Comparison of ENCODE assay signal across 29 cellular contexts in genomic region chr22:16970446-16970845, GRCh38. TPM values are rescaled to one million over a fixed set of nuclear protein-coding genes. Genes with fewer than 3 reads are reported as not detected.
DNase-seq lines count a peak whose midpoint lies in the region; ATAC-seq lines count a peak whose summit lies in the region.
"Had no signal": no experiment of that assay in that cellular context is flagged by ENCODE, and none has a peak within 500 bp of the region (broad histone marks: within the 10 kb centered on the region; RNA-seq: fewer than 3 reads in every experiment).

No MANE protein-coding gene starts in this region.

- no peaks in the 10 kb centered on the region for H3K36me3 Mint-ChIP-seq in activated T-helper 2 cell treated with anti-CD3 and anti-CD28 coated beads, Interferon-gamma antibody, Interleukin-2, Interleukin-4, amounts not matched to agents 10 μg/mL and 5 μg/mL and 100 μg/mL, durations not matched to agents 14 hours and 24 hours and 36 hours (ENCODE audit: low read depth)
- H3K36me3 Mint-ChIP-seq: CD8-positive, alpha-beta T cell; memory B cell had no signal

- no peak overlapping the region for H3K27ac Mint-ChIP-seq in activated T-helper 2 cell treated with anti-CD3 and anti-CD28 coated beads, Interferon-gamma antibody, Interleukin-2, Interleukin-4, amounts not matched to agents 10 μg/mL and 5 μg/mL and 100 μg/mL, durations not matched to agents 14 hours and 24 hours and 36 hours
- H3K27ac Mint-ChIP-seq: CD8-positive, alpha-beta T cell; memory B cell; progenitor cell of endocrine pancreas had no signal

- peaks cover 7% of the 10 kb centered on the region for H3K4me1 Mint-ChIP-seq in activated T-helper 2 cell treated with anti-CD3 and anti-CD28 coated beads, Interferon-gamma antibody, Interleukin-2, Interleukin-4, amounts not matched to agents 10 μg/mL and 5 μg/mL and 100 μg/mL, durations not matched to agents 14 hours and 24 hours and 36 hours (ENCODE audit: low read depth)
- H3K4me1 Mint-ChIP-seq: memory B cell had no signal

- DNase-seq in NCI-H510A treated with DMSO at 0.1 percent for 48 hours (lab: John Stamatoyannopoulos, UW) (peak; percentile 22), NCI-H510A (lab: John Stamatoyannopoulos, UW) (no peak), NK-92 (lab: John Stamatoyannopoulos, UW; ENCODE audit: unreplicated experiment) (no peak), NCI-H345 (lab: John Stamatoyannopoulos, UW) (no peak)
- DNase-seq in stimulated activated CD4-positive, alpha-beta T cell treated with anti-CD3 and anti-CD28 coated beads, Interleukin-15, amount 100 ng/mL, for 24 hours = peak; percentile 12
- DNase-seq in stimulated activated CD4-positive, alpha-beta T cell treated with anti-CD3 and anti-CD28 coated beads, Interleukin-4, amount 100 ng/mL, for 24 hours = no peak
- peak; percentile 7 for DNase-seq in activated T-helper 2 cell treated with anti-CD3 and anti-CD28 coated beads, Interferon-gamma antibody, Interleukin-2, Interleukin-4, amounts not matched to agents 10 μg/mL and 5 μg/mL and 100 μg/mL, durations not matched to agents 14 hours and 24 hours and 36 hours (ENCODE audit: low spot score)
- DNase-seq: 8988T; CD8-positive, alpha-beta T cell; DMS79 treated with DMSO at 0.1 percent for 48 hours; effector CD8-positive, alpha-beta T cell; erythroblast; head of caudate nucleus; left cardiac atrium; NCI-H1105; NCI-H2029 treated with DMSO at 0.1 percent for 48 hours; NCI-H2227 treated with DMSO at 0.1 percent for 48 hours; NCI-H82; sigmoid colon; stimulated activated CD8-positive, alpha-beta memory T cell treated with anti-CD3 and anti-CD28 coated beads, Interleukin-4, amount 100 ng/mL, for 48 hours; T1000; transverse colon had no signal

- peaks cover 4% of the 10 kb centered on the region for H3K27me3 Mint-ChIP-seq in activated T-helper 2 cell treated with anti-CD3 and anti-CD28 coated beads, Interferon-gamma antibody, Interleukin-2, Interleukin-4, amounts not matched to agents 10 μg/mL and 5 μg/mL and 100 μg/mL, durations not matched to agents 14 hours and 24 hours and 36 hours (ENCODE audit: low read depth)
- H3K27me3 Mint-ChIP-seq: progenitor cell of endocrine pancreas had no signal

- H3K4me3 Mint-ChIP-seq in activated T-helper 2 cell treated with anti-CD3 and anti-CD28 coated beads, Interferon-gamma antibody, Interleukin-2, Interleukin-4, amounts not matched to agents 10 μg/mL and 5 μg/mL and 100 μg/mL, durations not matched to agents 14 hours and 24 hours and 36 hours (ENCODE audit: low read depth) = no peak overlapping the region
- H3K4me3 Mint-ChIP-seq: CD8-positive, alpha-beta T cell; memory B cell had no signal

- no peak for ATAC-seq in HG03439 (IDR thresholded peaks at IDR 0.05; ENCODE audit: unreplicated experiment)
- ATAC-seq: CD8-positive, alpha-beta T cell; GM12878; left cardiac atrium; Right ventricle myocardium inferior had no signal

- no peaks in the 10 kb centered on the region for H3K9me3 Mint-ChIP-seq in activated T-helper 2 cell treated with anti-CD3 and anti-CD28 coated beads, Interferon-gamma antibody, Interleukin-2, Interleukin-4, amounts not matched to agents 10 μg/mL and 5 μg/mL and 100 μg/mL, durations not matched to agents 14 hours and 24 hours and 36 hours
- H3K9me3 Mint-ChIP-seq: CD8-positive, alpha-beta T cell; memory B cell had no signal

- intact Hi-C loops in activated T-helper 2 cell treated with anti-CD3 and anti-CD28 coated beads, Interferon-gamma antibody, Interleukin-2, Interleukin-4, amounts not matched to agents 10 μg/mL and 5 μg/mL and 100 μg/mL, durations not matched to agents 14 hours and 24 hours and 36 hours (cut with micrococcal nuclease) = no loop called here

RNA-seq across cellular contexts. Expression of gene GAB4, which starts 37.6 kb away (rescaled TPM):
- 0.07 TPM in 1 of 2 replicates, not detected in the other for total RNA-seq in activated T-helper 2 cell treated with anti-CD3 and anti-CD28 coated beads, Interferon-gamma antibody, Interleukin-2, Interleukin-4, amounts not matched to agents 10 μg/mL and 5 μg/mL and 100 μg/mL, durations not matched to agents 14 hours and 24 hours and 36 hours
- total RNA-seq: bronchial epithelial cell, fibroblast of villous mesenchyme, GM12878, left cardiac atrium, progenitor cell of endocrine pancreas, Right ventricle myocardium inferior, transverse colon had no signal

Comparison
In these comparisons a context has a peak if more than half of its experiments do, and no peak if none do; other contexts are left out.
1. DNase-seq: peak in NCI-H510A treated with DMSO at 0.1 percent for 48 hours (single experiment), stimulated activated CD4-positive, alpha-beta T cell treated with anti-CD3 and anti-CD28 coated beads, Interleukin-15, amount 100 ng/mL, for 24 hours (single experiment) and activated T-helper 2 cell treated with anti-CD3 and anti-CD28 coated beads, Interferon-gamma antibody, Interleukin-2, Interleukin-4, amounts not matched to agents 10 μg/mL and 5 μg/mL and 100 μg/mL, durations not matched to agents 14 hours and 24 hours and 36 hours (single experiment); none in NCI-H510A (single experiment), stimulated activated CD4-positive, alpha-beta T cell treated with anti-CD3 and anti-CD28 coated beads, Interleukin-4, amount 100 ng/mL, for 24 hours (single experiment), NK-92 (single experiment) and NCI-H345 (single experiment).